In the genomic region with DNA sequence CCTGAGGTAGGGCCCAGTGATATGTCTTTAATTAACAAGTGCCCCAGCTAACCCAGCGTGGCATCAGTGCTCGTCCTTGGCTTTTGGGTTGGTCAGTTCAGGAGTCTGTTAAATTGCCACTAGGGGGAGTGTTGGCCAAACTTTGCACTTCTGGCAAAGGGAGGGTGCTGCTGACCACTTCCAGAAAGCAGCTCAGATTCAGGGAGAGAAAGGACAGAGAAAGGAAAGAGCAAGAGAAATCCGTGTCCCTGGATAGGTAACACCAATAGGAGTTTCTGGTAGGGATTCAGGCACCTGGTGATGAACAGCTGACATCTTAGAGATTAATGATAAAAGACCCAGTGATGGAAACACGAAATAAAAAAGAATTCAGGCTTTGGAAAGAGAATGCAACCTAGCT, we compare ENCODE assay signal across 8 cellular contexts.
DNase-seq lines count a peak whose midpoint lies in the region; ATAC-seq and TF ChIP-seq lines count a peak whose summit lies in the region.

No MANE protein-coding gene starts in this region.

- TF ChIP-seq CTCF in fibroblast of the aortic adventitia (IDR thresholded peaks at IDR 0.05; ENCODE audit: insufficient read depth, low read length) (peak; percentile 85), neutrophil (IDR thresholded peaks at IDR 0.05) (peak; percentile 84)

- DNase-seq in Daoy (ENCODE audit: low read depth), result peak; percentile 75
- DNase-seq in HPDE6-E6E7 (ENCODE audit: extremely low spot score), result peak; percentile 54
- DNase-seq in fibroblast of the aortic adventitia (ENCODE audit: low read depth), result peak; percentile 80
- no peak for DNase-seq in activated CD4-positive, CD25-positive, alpha-beta regulatory T cell (lab: John Stamatoyannopoulos, UW)
- DNase-seq in NCI-H345 treated with DMSO at 0.1 percent for 48 hours (lab: John Stamatoyannopoulos, UW; ENCODE audit: unreplicated experiment), result no peak

- H3K27ac ChIP-seq in neutrophil, result peak overlapping the region; percentile 95

- no peaks in the 10 kb centered on the region for H3K9me3 ChIP-seq in neutrophil

- H3K4me3 ChIP-seq in fibroblast of the aortic adventitia (ENCODE audit: low read depth, low read length) (no peak overlapping the region), neutrophil (ENCODE audit: low read depth in 1 of 2, low read length in 1 of 2) (no peak overlapping the region)

- ATAC-seq in SK-N-SH treated with all-trans-retinoic acid at 6 μM for 48 hours (peak; percentile 100), GM21515 (IDR thresholded peaks at IDR 0.05; ENCODE audit: unreplicated experiment) (no peak)

- no peaks in the 10 kb centered on the region for H3K36me3 ChIP-seq in neutrophil

- H3K4me1 ChIP-seq in neutrophil (ENCODE audit: control insufficient read depth in 1 of 2, insufficient read depth in 1 of 2, low read depth in 1 of 2, low read length in 1 of 2), result peaks cover 51 to 53% of the 10 kb centered on the region in 2 experiments

- no peaks in the 10 kb centered on the region for H3K27me3 ChIP-seq in neutrophil

TF ChIP-seq in SK-N-SH treated with all-trans-retinoic acid at 6 μM for 48 hours, 23 proteins besides CTCF, POLR2A, EP300 and RAD21:
- TF ChIP-seq RARB (CRISPR knock-in tag; IDR thresholded peaks at IDR 0.05) (no peak), PPARA (CRISPR knock-in tag; IDR thresholded peaks at IDR 0.05; ENCODE audit: borderline replicate concordance) (no peak), TOX (CRISPR knock-in tag; IDR thresholded peaks at IDR 0.05; ENCODE audit: borderline replicate concordance) (no peak), SNAI2 (CRISPR knock-in tag; IDR thresholded peaks at IDR 0.05) (no peak), BACH2 (CRISPR knock-in tag; IDR thresholded peaks at IDR 0.05; ENCODE audit: borderline replicate concordance) (no peak), ZFP30 (CRISPR knock-in tag; IDR thresholded peaks at IDR 0.05) (no peak)
- TF ChIP-seq, protein P1, sequence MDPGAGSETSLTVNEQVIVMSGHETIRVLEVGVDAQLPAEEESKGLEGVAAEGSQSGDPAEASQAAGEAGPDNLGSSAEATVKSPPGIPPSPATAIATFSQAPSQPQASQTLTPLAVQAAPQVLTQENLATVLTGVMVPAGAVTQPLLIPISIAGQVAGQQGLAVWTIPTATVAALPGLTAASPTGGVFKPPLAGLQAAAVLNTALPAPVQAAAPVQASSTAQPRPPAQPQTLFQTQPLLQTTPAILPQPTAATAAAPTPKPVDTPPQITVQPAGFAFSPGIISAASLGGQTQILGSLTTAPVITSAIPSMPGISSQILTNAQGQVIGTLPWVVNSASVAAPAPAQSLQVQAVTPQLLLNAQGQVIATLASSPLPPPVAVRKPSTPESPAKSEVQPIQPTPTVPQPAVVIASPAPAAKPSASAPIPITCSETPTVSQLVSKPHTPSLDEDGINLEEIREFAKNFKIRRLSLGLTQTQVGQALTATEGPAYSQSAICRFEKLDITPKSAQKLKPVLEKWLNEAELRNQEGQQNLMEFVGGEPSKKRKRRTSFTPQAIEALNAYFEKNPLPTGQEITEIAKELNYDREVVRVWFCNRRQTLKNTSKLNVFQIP (CRISPR knock-in tag; IDR thresholded peaks at IDR 0.05; ENCODE audit: borderline replicate concordance, low read depth), result no peak
- TF ChIP-seq, protein P2, sequence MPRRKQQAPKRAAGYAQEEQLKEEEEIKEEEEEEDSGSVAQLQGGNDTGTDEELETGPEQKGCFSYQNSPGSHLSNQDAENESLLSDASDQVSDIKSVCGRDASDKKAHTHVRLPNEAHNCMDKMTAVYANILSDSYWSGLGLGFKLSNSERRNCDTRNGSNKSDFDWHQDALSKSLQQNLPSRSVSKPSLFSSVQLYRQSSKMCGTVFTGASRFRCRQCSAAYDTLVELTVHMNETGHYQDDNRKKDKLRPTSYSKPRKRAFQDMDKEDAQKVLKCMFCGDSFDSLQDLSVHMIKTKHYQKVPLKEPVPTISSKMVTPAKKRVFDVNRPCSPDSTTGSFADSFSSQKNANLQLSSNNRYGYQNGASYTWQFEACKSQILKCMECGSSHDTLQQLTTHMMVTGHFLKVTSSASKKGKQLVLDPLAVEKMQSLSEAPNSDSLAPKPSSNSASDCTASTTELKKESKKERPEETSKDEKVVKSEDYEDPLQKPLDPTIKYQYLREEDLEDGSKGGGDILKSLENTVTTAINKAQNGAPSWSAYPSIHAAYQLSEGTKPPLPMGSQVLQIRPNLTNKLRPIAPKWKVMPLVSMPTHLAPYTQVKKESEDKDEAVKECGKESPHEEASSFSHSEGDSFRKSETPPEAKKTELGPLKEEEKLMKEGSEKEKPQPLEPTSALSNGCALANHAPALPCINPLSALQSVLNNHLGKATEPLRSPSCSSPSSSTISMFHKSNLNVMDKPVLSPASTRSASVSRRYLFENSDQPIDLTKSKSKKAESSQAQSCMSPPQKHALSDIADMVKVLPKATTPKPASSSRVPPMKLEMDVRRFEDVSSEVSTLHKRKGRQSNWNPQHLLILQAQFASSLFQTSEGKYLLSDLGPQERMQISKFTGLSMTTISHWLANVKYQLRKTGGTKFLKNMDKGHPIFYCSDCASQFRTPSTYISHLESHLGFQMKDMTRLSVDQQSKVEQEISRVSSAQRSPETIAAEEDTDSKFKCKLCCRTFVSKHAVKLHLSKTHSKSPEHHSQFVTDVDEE (CRISPR knock-in tag; IDR thresholded peaks at IDR 0.05), result peak; percentile 53; the same call in 1 of the 2 replicates

Comparison
In these comparisons a context has a peak if more than half of its experiments do, and no peak if none do; other contexts are left out.
1. DNase-seq: peak in Daoy (single experiment), HPDE6-E6E7 (single experiment) and fibroblast of the aortic adventitia (single experiment); none in activated CD4-positive, CD25-positive, alpha-beta regulatory T cell (0 of 4) and NCI-H345 treated with DMSO at 0.1 percent for 48 hours (single experiment).